In genomic region chr5:11672385-11673085, GRCh38 we compare ENCODE assay signal across 19 cellular contexts.
A peak's percentile ranks its signal among the peaks of the same experiment; 100 is the strongest.
DNase-seq lines count a peak whose midpoint lies in the region; ATAC-seq, FAIRE-seq and TF ChIP-seq lines count a peak whose summit lies in the region.
"Had no signal": no experiment of that assay in that cellular context is flagged by ENCODE, and none has a peak within 500 bp of the region (broad histone marks: within the 10 kb centered on the region; RNA-seq: fewer than 3 reads in every experiment).

No MANE protein-coding gene starts in this region.

- no peak for TF ChIP-seq CTCF in H1 (IDR thresholded peaks at IDR 0.05; ENCODE audit: control extremely low read depth in 1 of 3, insufficient read depth in 1 of 3, low read depth in 1 of 3, low read length in 3 of 3)
- TF ChIP-seq CTCF in Caco-2 (IDR thresholded peaks at IDR 0.05; ENCODE audit: insufficient read depth in 1 of 2, low read depth in 1 of 2, low read length in 1 of 2, severe bottlenecking in 1 of 2, unreplicated experiment in 1 of 2), result no peak

- H2BK15ac ChIP-seq in H1 (ENCODE audit: low read length), result no peak overlapping the region

- no peak overlapping the region for H4K91ac ChIP-seq in H1 (replicated peaks; ENCODE audit: insufficient read length, low read length)

- H4K20me1 ChIP-seq in H1 (replicated peaks in 1 of 2; ENCODE audit: control insufficient read depth in 1 of 2, insufficient read depth in 2 of 2, low read length in 2 of 2), result no peaks in the 10 kb centered on the region

- H3K23me2 ChIP-seq in H1 (ENCODE audit: low read depth, low read length), result no peaks in the 10 kb centered on the region; the same call in 1 of the 2 replicates

- H3K4me2 ChIP-seq in H1 (ENCODE audit: insufficient read depth in 1 of 2, low read depth in 2 of 2, low read length in 2 of 2), result no peak overlapping the region

- TF ChIP-seq POLR2A in H1 (IDR thresholded peaks at IDR 0.05; ENCODE audit: control extremely low read depth in 1 of 2, low read depth in 2 of 2, low read length in 2 of 2), result no peak
- TF ChIP-seq POLR2A in erythroblast (IDR thresholded peaks at IDR 0.05; ENCODE audit: low read length), result no peak

- no peak overlapping the region for H3K27ac ChIP-seq in H1 (ENCODE audit: low read depth, low read length)
- H3K27ac ChIP-seq: C4-2B had no signal

- BruUV-seq in Caco-2 (replicated peaks; lab: Mats Ljungman, UMichigan), result no TSS peak

- H3K27me3 ChIP-seq in H1 (replicated peaks in 1 of 4; ENCODE audit: control insufficient read depth in 3 of 4, extremely low read depth in 1 of 4, insufficient read depth in 3 of 4, low read length in 3 of 4), result no peaks in the 10 kb centered on the region
- H3K27me3 ChIP-seq in Caco-2 (replicated peaks; ENCODE audit: control insufficient read depth, insufficient read depth, low read length), result no peaks in the 10 kb centered on the region

- no peaks in the 10 kb centered on the region for H3K79me1 ChIP-seq in H1 (ENCODE audit: low read depth, low read length)

- H3K14ac ChIP-seq in H1 (ENCODE audit: insufficient read length), result no peak overlapping the region

- H2AFZ ChIP-seq in H1 (ENCODE audit: low read length), result no peak overlapping the region

- no peak overlapping the region for H4K5ac ChIP-seq in H1 (ENCODE audit: insufficient read length, low read depth, low read length)

- CTCF ChIA-PET in H1 (lab: Charles Lee; ENCODE audit: partially characterized antibody), result interaction anchor here (1.1 kb wide), 1 partner anchor 232 kb away, joined by 5 read pairs; the partner anchor contains the start of gene CTNND2
- CTCF ChIA-PET in Caco-2 (lab: Charles Lee), result no interaction called here

- TF ChIP-seq EP300 in H1 (IDR thresholded peaks at IDR 0.05; ENCODE audit: borderline replicate concordance in 1 of 2, low read depth in 2 of 2, low read length in 2 of 2), result no peak

- H3K9me3 ChIP-seq in H1 (ENCODE audit: insufficient read depth in 2 of 2, low read depth in 1 of 2, low read length in 1 of 2) (no peaks in the 10 kb centered on the region; a peak in 1 of 4 replicates), Caco-2 (no peaks in the 10 kb centered on the region)

- no peaks in the 10 kb centered on the region for H3K79me2 ChIP-seq in H1 (ENCODE audit: control insufficient read depth in 1 of 2, insufficient read depth in 2 of 2, low read length in 2 of 2)

- H2BK20ac ChIP-seq in H1 (ENCODE audit: low read length), result no peak overlapping the region

- peaks cover 2 to 8% (median 3%) of the 10 kb centered on the region in 3 donors for H3K27me3 Mint-ChIP-seq in immature natural killer cell (ENCODE audit: low read depth in 3 of 3)
- no peaks in the 10 kb centered on the region for H3K27me3 Mint-ChIP-seq in natural killer cell treated with Interleukin-12 subunit alpha and Interleukin-12 subunit beta and Interleukin-15 and Interleukin-18, amount 100 ng/mL, for 72 hours
- peaks cover 10% of the 10 kb centered on the region for H3K27me3 Mint-ChIP-seq in Caco-2 (ENCODE audit: insufficient read depth, unreplicated experiment)
- H3K27me3 Mint-ChIP-seq: CD4-positive, alpha-beta T cell had no signal

- no peaks in the 10 kb centered on the region for H3K4me1 ChIP-seq in H1 (replicated peaks in 1 of 4; ENCODE audit: control insufficient read depth in 3 of 4, insufficient read depth in 4 of 4, low read length in 3 of 4)
- H3K4me1 ChIP-seq in Caco-2, result no peaks in the 10 kb centered on the region

- FAIRE-seq in H1 (lab: Jason Lieb, UNC), result no peak
- FAIRE-seq: A204.1, H54, HepG2 had no signal

- intact Hi-C loops in Caco-2 (cut with micrococcal nuclease; ENCODE audit: unreplicated experiment), result no loop called here

- peak; percentile 33 to 68 for ATAC-seq in natural killer cell treated with Interleukin-12 subunit alpha and Interleukin-12 subunit beta and Interleukin-15 and Interleukin-18, amount 100 ng/mL, for 72 hours
- ATAC-seq in activated naive CD4-positive, alpha-beta T cell treated with anti-CD3 and anti-CD28 coated beads, Interleukin-2, amount 50 U/mL, for 72 hours, result no peak
- ATAC-seq in HG02571 (IDR thresholded peaks at IDR 0.05; ENCODE audit: unreplicated experiment), result no peak
- ATAC-seq: HepG2 had no signal

- no peak overlapping the region for H3K18ac ChIP-seq in H1 (ENCODE audit: extremely low read depth, low read length)

- H3K36me3 ChIP-seq in H1 (ENCODE audit: control insufficient read depth in 2 of 4, insufficient read depth in 4 of 4, low read length in 3 of 4), result no peaks in the 10 kb centered on the region; a peak in 1 of 8 replicates
- H3K36me3 ChIP-seq in Caco-2 (ENCODE audit: control insufficient read depth, insufficient read depth, low read length), result no peaks in the 10 kb centered on the region

- peaks cover 3 to 17% (median 3%) of the 10 kb centered on the region in 3 donors for H3K36me3 Mint-ChIP-seq in immature natural killer cell
- peaks cover 24% of the 10 kb centered on the region for H3K36me3 Mint-ChIP-seq in natural killer cell treated with Interleukin-12 subunit alpha and Interleukin-12 subunit beta and Interleukin-15 and Interleukin-18, amount 100 ng/mL, for 72 hours
- peaks cover 7% of the 10 kb centered on the region in 2 donors for H3K36me3 Mint-ChIP-seq in activated naive CD4-positive, alpha-beta T cell treated with anti-CD3 and anti-CD28 coated beads, Interleukin-2, amount 50 U/mL, for 72 hours
- peaks cover 4% of the 10 kb centered on the region for H3K36me3 Mint-ChIP-seq in Caco-2 (ENCODE audit: insufficient read depth, unreplicated experiment)
- H3K36me3 Mint-ChIP-seq: IgD-negative memory B cell had no signal

- DNase-seq in NCI-H69 (lab: John Stamatoyannopoulos, UW), result peak; percentile 11
- no peak for DNase-seq in H1 (ENCODE audit: low read depth in 1 of 2, low spot score in 2 of 2)
- peak; percentile 24 to 33 (median 27) for DNase-seq in immature natural killer cell
- DNase-seq in natural killer cell treated with Interleukin-12 subunit alpha and Interleukin-12 subunit beta and Interleukin-15 and Interleukin-18, amount 100 ng/mL, for 72 hours (ENCODE audit: low spot score), result peak; percentile 69
- DNase-seq in activated naive CD4-positive, alpha-beta T cell treated with anti-CD3 and anti-CD28 coated beads, Interleukin-2, amount 50 U/mL, for 72 hours (ENCODE audit: low spot score in 2 of 2), result no peak
- no peak for DNase-seq in erythroblast (lab: John Stamatoyannopoulos, UW)
- no peak for DNase-seq in Caco-2
- DNase-seq: ACHN; CD4-positive, alpha-beta T cell; DMS79 treated with DMSO at 0.1 percent for 48 hours; GF-D8; HCEC 1CT; KBM-7 had no signal

- H3K23ac ChIP-seq in H1 (ENCODE audit: insufficient read length), result no peak overlapping the region

- no peak overlapping the region for H2BK5ac ChIP-seq in H1 (ENCODE audit: low read depth, low read length)

- H3K4me1 Mint-ChIP-seq in immature natural killer cell, result peaks cover 33 to 38% of the 10 kb centered on the region in 2 donors
- H3K4me1 Mint-ChIP-seq in natural killer cell treated with Interleukin-12 subunit alpha and Interleukin-12 subunit beta and Interleukin-15 and Interleukin-18, amount 100 ng/mL, for 72 hours (ENCODE audit: low read depth in 2 of 2), result peaks cover 0 to 14% of the 10 kb centered on the region in 2 donors
- no peaks in the 10 kb centered on the region for H3K4me1 Mint-ChIP-seq in Caco-2 (ENCODE audit: low read depth, unreplicated experiment)
- H3K4me1 Mint-ChIP-seq: IgD-negative memory B cell had no signal

- 91% methylated on average over 10 of the region's 10 CpGs; no CpG with 5 or more reads in 1 of the 2 experiments for WGBS in H1 (ENCODE audit: extremely low coverage in 1 of 2, insufficient coverage in 1 of 2, insufficient read length in 1 of 2, insufficient replicate concordance in 2 of 2, low coverage in 1 of 2, low lambda C conversion rate in 2 of 2, missing lambda C conversion rate in 1 of 2), 2 experiments

- H4K8ac ChIP-seq in H1 (ENCODE audit: extremely low read depth, insufficient read depth, low read length), result no peak overlapping the region

- H2BK120ac ChIP-seq in H1 (replicated peaks; ENCODE audit: low read depth, low read length), result no peak overlapping the region

- peak overlapping the region; percentile 27 to 85 (median 72) for H3K27ac Mint-ChIP-seq in immature natural killer cell
- peak overlapping the region in 1 of 2 donors; percentile 61 for H3K27ac Mint-ChIP-seq in natural killer cell treated with Interleukin-12 subunit alpha and Interleukin-12 subunit beta and Interleukin-15 and Interleukin-18, amount 100 ng/mL, for 72 hours
- no peak overlapping the region for H3K27ac Mint-ChIP-seq in activated naive CD4-positive, alpha-beta T cell treated with anti-CD3 and anti-CD28 coated beads, Interleukin-2, amount 50 U/mL, for 72 hours
- H3K27ac Mint-ChIP-seq in Caco-2 (ENCODE audit: unreplicated experiment), result no peak overlapping the region
- H3K27ac Mint-ChIP-seq: CD4-positive, alpha-beta T cell; IgD-negative memory B cell had no signal

- H3K9ac ChIP-seq in H1 (replicated peaks in 1 of 4; ENCODE audit: extremely low read depth in 1 of 4, low read depth in 3 of 4, low read length in 3 of 4), result no peak overlapping the region

- POLR2A ChIA-PET in H1 (lab: Charles Lee; ENCODE audit: partially characterized antibody) (no interaction called here), Caco-2 (lab: Charles Lee) (no interaction called here)

- H3K4me3 ChIP-seq in H1 (ENCODE audit: extremely low read depth in 1 of 4, insufficient read depth in 2 of 4, low read depth in 3 of 4, low read length in 4 of 4), result no peak overlapping the region
- H3K4me3 ChIP-seq in Caco-2 (ENCODE audit: low read depth, low read length), result no peak overlapping the region

- peak overlapping the region; percentile 75 to 85 (median 80) for H3K4me3 Mint-ChIP-seq in immature natural killer cell
- H3K4me3 Mint-ChIP-seq in natural killer cell treated with Interleukin-12 subunit alpha and Interleukin-12 subunit beta and Interleukin-15 and Interleukin-18, amount 100 ng/mL, for 72 hours, result peak overlapping the region; percentile 55
- H3K4me3 Mint-ChIP-seq in Caco-2 (ENCODE audit: unreplicated experiment), result no peak overlapping the region
- H3K4me3 Mint-ChIP-seq: CD4-positive, alpha-beta T cell had no signal

- TF ChIP-seq RAD21 in H1 (IDR thresholded peaks at IDR 0.05 in 1 of 2, conservative IDR thresholded peaks at IDR 0.05 in 1 of 2; ENCODE audit: low read depth in 2 of 2, low read length in 2 of 2), result no peak

- H3K9me3 Mint-ChIP-seq in immature natural killer cell (peaks cover 0 to 12% (median 11%) of the 10 kb centered on the region in 6 donors), Caco-2 (ENCODE audit: unreplicated experiment) (peaks cover 11% of the 10 kb centered on the region)
- H3K9me3 Mint-ChIP-seq in natural killer cell treated with Interleukin-12 subunit alpha and Interleukin-12 subunit beta and Interleukin-15 and Interleukin-18, amount 100 ng/mL, for 72 hours, result peaks cover 20% of the 10 kb centered on the region
- peaks cover 15 to 17% of the 10 kb centered on the region in 2 donors for H3K9me3 Mint-ChIP-seq in activated naive CD4-positive, alpha-beta T cell treated with anti-CD3 and anti-CD28 coated beads, Interleukin-2, amount 50 U/mL, for 72 hours

- H3K56ac ChIP-seq in H1 (replicated peaks; ENCODE audit: insufficient read length, low read depth, low read length), result no peak overlapping the region

- H2BK12ac ChIP-seq in H1 (ENCODE audit: low read depth, low read length), result no peak overlapping the region

- H2AK5ac ChIP-seq in H1 (ENCODE audit: low read depth, low read length), result no peak overlapping the region

- H3K4ac ChIP-seq in H1 (replicated peaks; ENCODE audit: insufficient read length, low read depth, low read length), result no peak overlapping the region

TF ChIP-seq in H1, 55 proteins besides CTCF, POLR2A, EP300 and RAD21 (continues in another document):
- peak; percentile 78; the same call in 1 of the 2 replicates for TF ChIP-seq YY1 (IDR thresholded peaks at IDR 0.05; ENCODE audit: low read depth, low read length)

Comparison
In these comparisons a context has a peak if more than half of its experiments do, and no peak if none do; other contexts are left out.
1. DNase-seq: peak in NCI-H69 (single experiment), immature natural killer cell (3 of 3) and natural killer cell treated with Interleukin-12 subunit alpha and Interleukin-12 subunit beta and Interleukin-15 and Interleukin-18, amount 100 ng/mL, for 72 hours (single experiment); none in H1 (0 of 2), activated naive CD4-positive, alpha-beta T cell treated with anti-CD3 and anti-CD28 coated beads, Interleukin-2, amount 50 U/mL, for 72 hours (0 of 2), erythroblast (0 of 2) and Caco-2 (0 of 2).
2. H3K27ac Mint-ChIP-seq: peak in immature natural killer cell (6 of 6); none in activated naive CD4-positive, alpha-beta T cell treated with anti-CD3 and anti-CD28 coated beads, Interleukin-2, amount 50 U/mL, for 72 hours (0 of 2) and Caco-2 (single experiment).
3. ATAC-seq: peak in natural killer cell treated with Interleukin-12 subunit alpha and Interleukin-12 subunit beta and Interleukin-15 and Interleukin-18, amount 100 ng/mL, for 72 hours (2 of 2); none in activated naive CD4-positive, alpha-beta T cell treated with anti-CD3 and anti-CD28 coated beads, Interleukin-2, amount 50 U/mL, for 72 hours (0 of 2) and HG02571 (single experiment).